In genomic region chr11:1876361-1877063, GRCh38 we compare ENCODE assay signal across 6 cellular contexts. TPM values are rescaled to one million over a fixed set of nuclear protein-coding genes. Genes with fewer than 3 reads are reported as not detected.
DNase-seq lines count a peak whose midpoint lies in the region; ATAC-seq and TF ChIP-seq lines count a peak whose summit lies in the region.

No MANE protein-coding gene starts in this region.

- H3K27me3 ChIP-seq in brain microvascular endothelial cell (replicated peaks): no peaks in the 10 kb centered on the region

- H3K4me3 ChIP-seq in brain microvascular endothelial cell (ENCODE audit: low read depth, low read length): no peak overlapping the region

- H3K27me3 Mint-ChIP-seq in osteocyte (ENCODE audit: unreplicated experiment): no peaks in the 10 kb centered on the region

- in situ Hi-C loops in brain microvascular endothelial cell (cut with HindIII; ENCODE audit: low pct_ligation_motif_present, low sequenced_read_pairs): no loop called here

- H3K36me3 Mint-ChIP-seq in osteocyte (ENCODE audit: unreplicated experiment): no peaks in the 10 kb centered on the region

- peak; percentile 96 for DNase-seq in HuH-7 (ENCODE audit: low spot score)
- DNase-seq in brain microvascular endothelial cell: peak; percentile 34
- DNase-seq in osteocyte (ENCODE audit: extremely low spot score, unreplicated experiment): no peak

- peak overlapping the region; percentile 18 for H3K4me3 Mint-ChIP-seq in osteocyte (ENCODE audit: unreplicated experiment)

- no peaks in the 10 kb centered on the region for H3K9me3 Mint-ChIP-seq in osteocyte (ENCODE audit: unreplicated experiment)

- no peak overlapping the region for H3K27ac ChIP-seq in brain microvascular endothelial cell

- peaks cover 58% of the 10 kb centered on the region for H3K4me1 Mint-ChIP-seq in osteocyte (ENCODE audit: unreplicated experiment)

- no peaks in the 10 kb centered on the region for H3K36me3 ChIP-seq in brain microvascular endothelial cell (replicated peaks)

- peak; percentile 88 for TF ChIP-seq CTCF in brain microvascular endothelial cell (IDR thresholded peaks at IDR 0.05; ENCODE audit: low read depth, low read length, missing control alignments)
- TF ChIP-seq CTCF in osteocyte (IDR thresholded peaks at IDR 0.05): peak; percentile 66

- no peak for ATAC-seq in HG02973 (IDR thresholded peaks at IDR 0.05; ENCODE audit: unreplicated experiment)
- no peak for ATAC-seq in GM19035 (IDR thresholded peaks at IDR 0.05; ENCODE audit: unreplicated experiment)
- no peak for ATAC-seq in GM21381 (IDR thresholded peaks at IDR 0.05; ENCODE audit: unreplicated experiment)

- H3K27ac Mint-ChIP-seq in osteocyte (ENCODE audit: unreplicated experiment): peak overlapping the region; percentile 95

RNA-seq across cellular contexts. Expression of gene PRR33, which starts 15.2 kb away (rescaled TPM):
- total RNA-seq in osteocyte: not detected in 2 replicates

RNA-seq across cellular contexts. Expression of gene LSP1, which starts 23.6 kb away (rescaled TPM):
- total RNA-seq in osteocyte: 26.9 and 29.5 TPM in 2 replicates

RNA-seq across cellular contexts. Expression of gene TNNI2, which starts 37.7 kb away (rescaled TPM):
- total RNA-seq in osteocyte: 1.0 and 1.1 TPM in 2 replicates

RNA-seq across cellular contexts. Expression of gene SYT8, which starts 41.7 kb away (rescaled TPM):
- 5.0 and 6.2 TPM in 2 replicates for total RNA-seq in osteocyte

RNA-seq across cellular contexts. Expression of gene TNNT3, which starts 43.0 kb away (rescaled TPM):
- 2.6 and 4.4 TPM in 2 replicates for total RNA-seq in osteocyte
